ENCODE assay signal across 9 cellular contexts in the genomic region with DNA sequence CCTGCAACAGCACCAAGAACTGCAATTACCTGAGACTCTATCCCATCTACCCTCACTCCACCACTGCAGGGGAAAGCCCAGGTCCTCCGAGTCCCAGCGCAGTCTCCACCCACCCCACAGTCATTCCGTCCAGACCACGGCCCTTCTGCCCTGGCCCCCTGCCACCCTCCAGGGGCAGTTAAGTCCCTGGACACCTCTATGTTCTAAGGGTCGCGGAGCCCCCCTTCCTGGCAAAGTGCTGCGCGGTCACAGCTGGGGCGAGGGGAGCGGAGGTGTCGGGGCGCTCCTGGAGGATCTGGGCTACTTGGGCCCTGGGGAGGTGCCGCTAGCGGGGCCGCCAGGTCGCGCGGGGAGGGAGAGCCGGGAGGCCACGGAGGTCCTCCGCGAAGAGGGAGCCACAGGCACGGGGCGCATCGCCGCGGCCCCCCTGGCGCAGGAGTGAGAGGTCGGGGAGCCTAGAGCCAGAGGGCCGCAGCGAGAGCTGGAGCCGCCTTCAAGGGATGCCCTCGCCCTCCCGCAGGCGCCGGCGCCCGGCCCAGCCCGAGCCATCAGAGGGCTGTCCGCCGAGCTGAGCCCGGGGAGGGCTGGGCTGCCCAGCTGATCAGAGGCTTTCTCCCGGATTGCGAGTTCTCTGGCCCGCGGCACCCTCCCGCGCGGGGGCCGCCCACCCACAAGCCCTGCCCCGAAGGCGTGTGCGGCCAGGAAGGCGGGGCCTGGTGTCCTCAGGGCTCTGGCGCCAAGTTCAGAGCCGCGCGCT. TPM values are rescaled to one million over a fixed set of nuclear protein-coding genes. Genes with fewer than 3 reads are reported as not detected.
DNase-seq lines count a peak whose midpoint lies in the region; ATAC-seq, FAIRE-seq and TF ChIP-seq lines count a peak whose summit lies in the region.
"Had no signal": no experiment of that assay in that cellular context is flagged by ENCODE, and none has a peak within 500 bp of the region (broad histone marks: within the 10 kb centered on the region; RNA-seq: fewer than 3 reads in every experiment).

No MANE protein-coding gene starts in this region.

- TF ChIP-seq POLR2A in GM12891 (IDR thresholded peaks at IDR 0.05; ENCODE audit: low read depth, low read length), result no peak

- DNase-seq in GM12891 (ENCODE audit: insufficient read length, low spot score) (peak; percentile 49), LHCN-M2 (ENCODE audit: low read depth) (peak; percentile 4), dedifferentiated amniotic fluid mesenchymal stem cell (ENCODE audit: extremely low spot score) (peak; percentile 64), OCI-M2 (lab: John Stamatoyannopoulos, UW; ENCODE audit: unreplicated experiment) (no peak)
- DNase-seq in activated CD4-positive, alpha-beta T cell treated with anti-CD3 and anti-CD28 coated beads for 4 hours, result peak; percentile 50 to 65
- DNase-seq in stimulated activated CD4-positive, alpha-beta T cell treated with anti-CD3 and anti-CD28 coated beads, Interleukin-1b, Interleukin-23, amount 100 ng/mL, for 4 hours (ENCODE audit: low read depth in 2 of 2), result peak; percentile 34 to 61

- ATAC-seq in GM21515 (IDR thresholded peaks at IDR 0.05; ENCODE audit: unreplicated experiment), result no peak

- peak overlapping the region; percentile 62 for H3K27ac ChIP-seq in layer of hippocampus (ENCODE audit: low read depth, low read length)

- no peaks in the 10 kb centered on the region for H3K27me3 ChIP-seq in layer of hippocampus (ENCODE audit: control insufficient read depth, insufficient read depth, low read length)

- no peak for FAIRE-seq in GM12891 (lab: Jason Lieb, UNC)
- FAIRE-seq: endometrium had no signal

TF ChIP-seq in GM12891, 5 proteins besides CTCF, POLR2A, EP300 and RAD21:
- TF ChIP-seq TAF1 (IDR thresholded peaks at IDR 0.05; ENCODE audit: low read depth, low read length) (no peak), SPI1 (IDR thresholded peaks at IDR 0.05; ENCODE audit: low read depth, low read length) (no peak), PAX5 (IDR thresholded peaks at IDR 0.05; ENCODE audit: insufficient read depth, low read length, severe bottlenecking) (no peak), POU2F2 (IDR thresholded peaks at IDR 0.05; ENCODE audit: low read depth, low read length) (no peak), POLR2AphosphoS5 (IDR thresholded peaks at IDR 0.05; ENCODE audit: low read depth, low read length) (no peak)
TF ChIP-seq in GM12891: peak in this region for 0.

RNA-seq across cellular contexts. Expression of a gene that starts 4.2 kb away (rescaled TPM):
- polyA plus RNA-seq in GM12891 (2012; ENCODE audit: low read depth, missing spikeins), result not detected
- not detected in 2 replicates for total RNA-seq in LHCN-M2 (2014; rRNA removed)
- polyA plus RNA-seq in LHCN-M2 (2012), result not detected
